In the genomic region with DNA sequence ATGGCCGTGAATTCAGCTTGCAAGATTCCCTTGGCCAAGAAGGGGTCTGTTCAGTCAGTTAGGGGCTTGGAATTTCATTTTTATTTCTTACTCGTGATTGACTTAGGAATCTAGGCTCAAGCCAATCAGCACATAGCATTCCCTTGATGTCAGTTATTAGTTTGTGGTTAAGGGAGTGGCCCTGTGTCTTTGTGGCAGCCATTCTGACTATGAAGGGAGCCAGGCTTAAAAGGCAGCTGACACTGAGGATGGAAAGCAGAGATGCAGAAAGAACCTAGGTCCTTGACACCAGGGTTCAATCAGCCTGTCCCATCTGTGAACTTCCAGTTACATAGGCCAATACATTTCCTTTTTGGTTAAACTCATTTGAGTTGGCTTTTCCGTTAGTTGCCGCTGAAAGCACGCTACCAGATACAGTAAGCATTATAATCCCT, we compare ENCODE assay signal across 11 cellular contexts. TPM values are rescaled to one million over a fixed set of nuclear protein-coding genes. Genes with fewer than 3 reads are reported as not detected.
DNase-seq lines count a peak whose midpoint lies in the region; ATAC-seq and TF ChIP-seq lines count a peak whose summit lies in the region.
"Had no signal": no experiment of that assay in that cellular context is flagged by ENCODE, and none has a peak within 500 bp of the region (broad histone marks: within the 10 kb centered on the region; RNA-seq: fewer than 3 reads in every experiment).

No MANE protein-coding gene starts in this region.

- peaks cover 4% of the 10 kb centered on the region for H3K27me3 Mint-ChIP-seq in activated CD4-positive, alpha-beta T cell treated with anti-CD3 and anti-CD28 coated beads, Interleukin-2, amount 10 ng/mL, durations not matched to agents 7 days and 5 days

- TF ChIP-seq CTCF in AG04449 (IDR thresholded peaks at IDR 0.05; ENCODE audit: insufficient read depth, low read length, missing control alignments): no peak

- ATAC-seq in SK-N-SH treated with all-trans-retinoic acid at 6 μM for 48 hours: peak; percentile 82
- no peak for ATAC-seq in GM18909 (IDR thresholded peaks at IDR 0.05; ENCODE audit: poor library complexity, unreplicated experiment)
- ATAC-seq: body of pancreas had no signal

- peaks cover 51% of the 10 kb centered on the region for H3K4me1 Mint-ChIP-seq in activated CD4-positive, alpha-beta T cell treated with anti-CD3 and anti-CD28 coated beads, Interleukin-2, amount 10 ng/mL, durations not matched to agents 7 days and 5 days

- no peak overlapping the region for H3K4me3 Mint-ChIP-seq in activated CD4-positive, alpha-beta T cell treated with anti-CD3 and anti-CD28 coated beads, Interleukin-2, amount 10 ng/mL, durations not matched to agents 7 days and 5 days

- peaks cover 2% of the 10 kb centered on the region for H3K9me3 Mint-ChIP-seq in activated CD4-positive, alpha-beta T cell treated with anti-CD3 and anti-CD28 coated beads, Interleukin-2, amount 10 ng/mL, durations not matched to agents 7 days and 5 days

- peaks cover 4% of the 10 kb centered on the region for H3K36me3 Mint-ChIP-seq in activated CD4-positive, alpha-beta T cell treated with anti-CD3 and anti-CD28 coated beads, Interleukin-2, amount 10 ng/mL, durations not matched to agents 7 days and 5 days (ENCODE audit: low read depth)

- DNase-seq in AG04449 (ENCODE audit: low read depth, low spot score) (peak; percentile 28), HCEC 1CT (peak; percentile 56), foreskin melanocyte (peak; percentile 38), NCI-H1930 (lab: John Stamatoyannopoulos, UW) (no peak)
- DNase-seq in activated CD4-positive, alpha-beta T cell treated with anti-CD3 and anti-CD28 coated beads, Interleukin-2, amount 10 ng/mL, durations not matched to agents 7 days and 5 days: no peak
- DNase-seq in activated effector memory CD4-positive, alpha-beta T cell treated with anti-CD3 and anti-CD28 coated beads, Interleukin-2, amount 50 U/mL, for 16 hours: no peak
- DNase-seq: body of pancreas, NCI-H1694 treated with DMSO at 0.1 percent for 48 hours, psoas muscle had no signal

- POLR2A ChIA-PET in AG04449 (lab: Yijun Ruan, JAX): interaction anchor here (1.5 kb wide), 1 partner anchor 151 kb away, joined by 4 read pairs; the partner anchor contains the start of gene NOL7
- POLR2A ChIA-PET in activated CD4-positive, alpha-beta T cell treated with anti-CD3 and anti-CD28 coated beads, Interleukin-2, amount 10 ng/mL, durations not matched to agents 7 days and 5 days (lab: Charles Lee): no interaction called here

- CTCF ChIA-PET in AG04449 (lab: Yijun Ruan, JAX): interaction anchor here (1.9 kb wide), 1 partner anchor 141 kb away, joined by 4 read pairs; no protein-coding TSS in a partner anchor
- CTCF ChIA-PET in activated CD4-positive, alpha-beta T cell treated with anti-CD3 and anti-CD28 coated beads, Interleukin-2, amount 10 ng/mL, durations not matched to agents 7 days and 5 days (lab: Charles Lee): no interaction called here

- H3K4me3 ChIP-seq in AG04449 (ENCODE audit: low read depth, low read length): no peak overlapping the region
- H3K4me3 ChIP-seq: body of pancreas had no signal

- no peak overlapping the region for H3K27ac Mint-ChIP-seq in activated CD4-positive, alpha-beta T cell treated with anti-CD3 and anti-CD28 coated beads, Interleukin-2, amount 10 ng/mL, durations not matched to agents 7 days and 5 days

TF ChIP-seq in SK-N-SH treated with all-trans-retinoic acid at 6 μM for 48 hours, 23 proteins besides CTCF, POLR2A, EP300 and RAD21:
- no peak for TF ChIP-seq ESRRG (CRISPR knock-in tag; IDR thresholded peaks at IDR 0.05)
- TF ChIP-seq RARB (CRISPR knock-in tag; IDR thresholded peaks at IDR 0.05): no peak
- TF ChIP-seq, protein P1, sequence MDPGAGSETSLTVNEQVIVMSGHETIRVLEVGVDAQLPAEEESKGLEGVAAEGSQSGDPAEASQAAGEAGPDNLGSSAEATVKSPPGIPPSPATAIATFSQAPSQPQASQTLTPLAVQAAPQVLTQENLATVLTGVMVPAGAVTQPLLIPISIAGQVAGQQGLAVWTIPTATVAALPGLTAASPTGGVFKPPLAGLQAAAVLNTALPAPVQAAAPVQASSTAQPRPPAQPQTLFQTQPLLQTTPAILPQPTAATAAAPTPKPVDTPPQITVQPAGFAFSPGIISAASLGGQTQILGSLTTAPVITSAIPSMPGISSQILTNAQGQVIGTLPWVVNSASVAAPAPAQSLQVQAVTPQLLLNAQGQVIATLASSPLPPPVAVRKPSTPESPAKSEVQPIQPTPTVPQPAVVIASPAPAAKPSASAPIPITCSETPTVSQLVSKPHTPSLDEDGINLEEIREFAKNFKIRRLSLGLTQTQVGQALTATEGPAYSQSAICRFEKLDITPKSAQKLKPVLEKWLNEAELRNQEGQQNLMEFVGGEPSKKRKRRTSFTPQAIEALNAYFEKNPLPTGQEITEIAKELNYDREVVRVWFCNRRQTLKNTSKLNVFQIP (CRISPR knock-in tag; IDR thresholded peaks at IDR 0.05; ENCODE audit: borderline replicate concordance, low read depth): no peak
- no peak for TF ChIP-seq ZNF565 (CRISPR knock-in tag; conservative IDR thresholded peaks at IDR 0.05; ENCODE audit: low read depth)
- no peak for TF ChIP-seq CSDC2 (CRISPR knock-in tag; IDR thresholded peaks at IDR 0.05)
- TF ChIP-seq TOX (CRISPR knock-in tag; IDR thresholded peaks at IDR 0.05; ENCODE audit: borderline replicate concordance): no peak

RNA-seq across cellular contexts. Expression of gene MCUR1, which starts 48.1 kb away (rescaled TPM):
- 10 to 100 TPM; 23.5 to 32.7 TPM for total RNA-seq in activated CD4-positive, alpha-beta T cell treated with anti-CD3 and anti-CD28 coated beads, Interleukin-2, amount 10 ng/mL, durations not matched to agents 7 days and 5 days

RNA-seq across cellular contexts. Expression of gene RANBP9, which starts 54.6 kb away (rescaled TPM):
- total RNA-seq in activated CD4-positive, alpha-beta T cell treated with anti-CD3 and anti-CD28 coated beads, Interleukin-2, amount 10 ng/mL, durations not matched to agents 7 days and 5 days: 10 to 100 TPM; 51.1 to 56.1 TPM

Comparison
In these comparisons a context has a peak if more than half of its experiments do, and no peak if none do; other contexts are left out.
1. DNase-seq: peak in AG04449 (single experiment), HCEC 1CT (single experiment) and foreskin melanocyte (single experiment); none in activated CD4-positive, alpha-beta T cell treated with anti-CD3 and anti-CD28 coated beads, Interleukin-2, amount 10 ng/mL, durations not matched to agents 7 days and 5 days (single experiment), activated effector memory CD4-positive, alpha-beta T cell treated with anti-CD3 and anti-CD28 coated beads, Interleukin-2, amount 50 U/mL, for 16 hours (single experiment) and NCI-H1930 (0 of 2).